21 cellular contexts compared by ENCODE assay signal in genomic region chr6:91155129-91155528, GRCh38.
DNase-seq lines count a peak whose midpoint lies in the region; ATAC-seq and TF ChIP-seq lines count a peak whose summit lies in the region.
"Had no signal": no experiment of that assay in that cellular context is flagged by ENCODE, and none has a peak within 500 bp of the region (broad histone marks: within the 10 kb centered on the region; RNA-seq: fewer than 3 reads in every experiment).

No MANE protein-coding gene starts in this region.

- H3K4me3 Mint-ChIP-seq in brain, result no peak overlapping the region
- H3K4me3 Mint-ChIP-seq: CD4-positive, alpha-beta T cell; natural killer cell; T-helper 1 cell treated with Interleukin-12 subunit alpha and Interleukin-12 subunit beta and Interleukin-4 antibody, amounts not matched to agents 30 μg/mL and 1 μg/mL, for 36 hours had no signal

- peak; percentile 26 for DNase-seq in GM06990 (ENCODE audit: extremely low read depth, insufficient read length)
- DNase-seq in esophagus squamous epithelium (lab: John Stamatoyannopoulos, UW), result no peak
- no peak for DNase-seq in DMS114 treated with DMSO at 0.1 percent for 48 hours (lab: John Stamatoyannopoulos, UW; ENCODE audit: unreplicated experiment)
- DNase-seq in stimulated activated CD4-positive, alpha-beta T cell treated with anti-CD3 and anti-CD28 coated beads, Interleukin-2, amount 100 ng/mL, for 24 hours, result no peak
- DNase-seq: ACHN; activated CD4-positive, CD25-positive, alpha-beta regulatory T cell; activated gamma-delta T cell; CD4-positive, alpha-beta T cell; DMS79; foreskin keratinocyte; natural killer cell; NCI-H1092; NK-92 treated with Interleukin-12 subunit alpha and Interleukin-12 subunit beta, amount 100 ng/mL, for 24 hours; stimulated activated naive CD8-positive, alpha-beta T cell treated with anti-CD3 and anti-CD28 coated beads, Interleukin-15, Interleukin-2, amounts not matched to agents 100 U/mL and 50 U/mL, for 24 hours had no signal

- intact Hi-C loops in esophagus squamous epithelium (cut with DNase I), result no loop called here

- no peaks in the 10 kb centered on the region for H3K9me3 ChIP-seq in esophagus squamous epithelium
- H3K9me3 ChIP-seq: HAP-1 had no signal

- no peaks in the 10 kb centered on the region for H3K4me1 ChIP-seq in esophagus squamous epithelium
- H3K4me1 ChIP-seq: foreskin keratinocyte, HAP-1 had no signal

- H3K9me3 Mint-ChIP-seq in brain, result no peaks in the 10 kb centered on the region
- H3K9me3 Mint-ChIP-seq: CD4-positive, alpha-beta T cell; natural killer cell; T-helper 1 cell treated with Interleukin-12 subunit alpha and Interleukin-12 subunit beta and Interleukin-4 antibody, amounts not matched to agents 30 μg/mL and 1 μg/mL, for 36 hours had no signal

- H3K36me3 ChIP-seq in GM06990 (ENCODE audit: control insufficient read depth, insufficient read depth, low read length) (no peaks in the 10 kb centered on the region), esophagus squamous epithelium (no peaks in the 10 kb centered on the region)
- H3K36me3 ChIP-seq: HAP-1 had no signal

- H3K4me3 ChIP-seq in GM06990 (replicated peaks; ENCODE audit: low read depth, low read length) (no peak overlapping the region), esophagus squamous epithelium (no peak overlapping the region)
- H3K4me3 ChIP-seq: HAP-1 had no signal

- TF ChIP-seq POLR2A in esophagus squamous epithelium (IDR thresholded peaks at IDR 0.05), result no peak

- no peak overlapping the region for H3K27ac ChIP-seq in esophagus squamous epithelium
- H3K27ac ChIP-seq: foreskin keratinocyte had no signal

- ATAC-seq in GM21529 (IDR thresholded peaks at IDR 0.05; ENCODE audit: unreplicated experiment), result peak; percentile 65
- ATAC-seq in HG03460 (IDR thresholded peaks at IDR 0.05; ENCODE audit: unreplicated experiment), result peak; percentile 74
- no peak for ATAC-seq in HG02981 (IDR thresholded peaks at IDR 0.05; ENCODE audit: unreplicated experiment)
- ATAC-seq: foreskin keratinocyte; natural killer cell; Right ventricle myocardium inferior; stimulated activated naive CD8-positive, alpha-beta T cell treated with anti-CD3 and anti-CD28 coated beads, Interleukin-15, Interleukin-2, amounts not matched to agents 100 U/mL and 50 U/mL, for 24 hours had no signal

- peaks cover 33% of the 10 kb centered on the region for H3K4me1 Mint-ChIP-seq in brain
- H3K4me1 Mint-ChIP-seq: natural killer cell had no signal

- no peaks in the 10 kb centered on the region for H3K36me3 Mint-ChIP-seq in brain
- H3K36me3 Mint-ChIP-seq: natural killer cell had no signal

- no peaks in the 10 kb centered on the region for H3K27me3 Mint-ChIP-seq in brain
- H3K27me3 Mint-ChIP-seq: CD4-positive, alpha-beta T cell had no signal

- 28 to 53% methylated on average over 4 of the region's 4 CpGs for WGBS in esophagus squamous epithelium, 2 donors

- H3K27me3 ChIP-seq in GM06990 (replicated peaks; ENCODE audit: control insufficient read depth, insufficient read depth, low read length), result no peaks in the 10 kb centered on the region
- no peaks in the 10 kb centered on the region for H3K27me3 ChIP-seq in esophagus squamous epithelium
- H3K27me3 ChIP-seq: foreskin keratinocyte had no signal

- H3K27ac Mint-ChIP-seq in brain, result peak overlapping the region in 4 of 5 experiments; percentile 9 to 35 (median 27)
- H3K27ac Mint-ChIP-seq: CD4-positive, alpha-beta T cell; natural killer cell; T-helper 1 cell treated with Interleukin-12 subunit alpha and Interleukin-12 subunit beta and Interleukin-4 antibody, amounts not matched to agents 30 μg/mL and 1 μg/mL, for 36 hours had no signal

- no peak for TF ChIP-seq CTCF in GM06990 (IDR thresholded peaks at IDR 0.05; ENCODE audit: insufficient read depth, low read length, poor library complexity, severe bottlenecking)
- no peak for TF ChIP-seq CTCF in brain (conservative IDR thresholded peaks at IDR 0.05)
- TF ChIP-seq CTCF in esophagus squamous epithelium (IDR thresholded peaks at IDR 0.05), result no peak
